7 cellular contexts compared by ENCODE assay signal in genomic region chr1:112854368-112854984, GRCh38.
DNase-seq lines count a peak whose midpoint lies in the region; ATAC-seq and TF ChIP-seq lines count a peak whose summit lies in the region.
"Not testable (repeated sequence)": the region's sequence is repeated elsewhere in the genome, so short reads cannot be mapped to it uniquely, and the experiment has no call there.

No MANE protein-coding gene starts in this region.

- not testable (repeated sequence) for H3K36me3 Mint-ChIP-seq in stimulated activated effector memory CD8-positive, alpha-beta T cell treated with anti-CD3 and anti-CD28 coated beads, Interleukin-12 subunit alpha, Interleukin-12 subunit beta, amount 100 ng/mL, for 72 hours

- H3K4me2 ChIP-seq in osteoblast (ENCODE audit: insufficient read depth, low read length), result peak overlapping the region; percentile 74

- H2AFZ ChIP-seq in osteoblast (ENCODE audit: low read length), result peak overlapping the region; percentile 61

- CTCF ChIA-PET in Panc1 (lab: Charles Lee), result interaction anchor here (1.1 kb wide), 1 partner anchor 218 kb away, joined by 3 read pairs; the partner anchor contains the start of gene LRIG2

- H3K36me3 ChIP-seq in BE2C; Panc1 (ENCODE audit: control insufficient read depth, insufficient read depth, low read length); left ventricle myocardium inferior; osteoblast (ENCODE audit: insufficient read depth, low read length): not testable (repeated sequence)

- H3K4me3 Mint-ChIP-seq in stimulated activated effector memory CD8-positive, alpha-beta T cell treated with anti-CD3 and anti-CD28 coated beads, Interleukin-12 subunit alpha, Interleukin-12 subunit beta, amount 100 ng/mL, for 72 hours, result peak overlapping the region; percentile 11

- not testable (repeated sequence) for H3K4me1 ChIP-seq in BE2C; Panc1 (ENCODE audit: control insufficient read depth, insufficient read depth, low read length); left ventricle myocardium inferior; osteoblast (ENCODE audit: insufficient read depth, low read length)

- H4K20me1 ChIP-seq in osteoblast (ENCODE audit: insufficient read depth, low read length), result not testable (repeated sequence)

- not testable (repeated sequence) for H3K27ac Mint-ChIP-seq in stimulated activated effector memory CD8-positive, alpha-beta T cell treated with anti-CD3 and anti-CD28 coated beads, Interleukin-12 subunit alpha, Interleukin-12 subunit beta, amount 100 ng/mL, for 72 hours

- not testable (repeated sequence) for TF ChIP-seq CTCF in BE2C (IDR thresholded peaks at IDR 0.05; ENCODE audit: low read depth, low read length); Panc1 (IDR thresholded peaks at IDR 0.05); astrocyte of the spinal cord (IDR thresholded peaks at IDR 0.05; ENCODE audit: low read depth, low read length); epithelial cell of esophagus (IDR thresholded peaks at IDR 0.05; ENCODE audit: insufficient read depth, low read depth, low read length, missing control alignments); left ventricle myocardium inferior (IDR thresholded peaks at IDR 0.05; ENCODE audit: borderline replicate concordance); osteoblast (IDR thresholded peaks at IDR 0.05; ENCODE audit: extremely low read depth, low read depth, low read length)

- not testable (repeated sequence) for H3K27me3 ChIP-seq in BE2C; Panc1 (ENCODE audit: control insufficient read depth, insufficient read depth, low read length); osteoblast (ENCODE audit: insufficient read depth, low read length)
- H3K27me3 ChIP-seq in left ventricle myocardium inferior (ENCODE audit: low read depth), result peaks cover 52% of the 10 kb centered on the region

- in situ Hi-C loops in Panc1 (cut with HindIII; ENCODE audit: low pct_unique_long_range_greater_than_20kb, low sequenced_read_pairs); astrocyte of the spinal cord (cut with HindIII; ENCODE audit: low sequenced_read_pairs): not testable (repeated sequence)

- not testable (repeated sequence) for H3K4me1 Mint-ChIP-seq in stimulated activated effector memory CD8-positive, alpha-beta T cell treated with anti-CD3 and anti-CD28 coated beads, Interleukin-12 subunit alpha, Interleukin-12 subunit beta, amount 100 ng/mL, for 72 hours

- H3K4me3 ChIP-seq in BE2C (ENCODE audit: low read depth, low read length) (peak overlapping the region; percentile 46), Panc1 (ENCODE audit: low read depth in 2 of 2, low read length in 2 of 2) (peak overlapping the region; percentile 24 to 43), astrocyte of the spinal cord (ENCODE audit: low read depth, low read length) (peak overlapping the region; percentile 26), epithelial cell of esophagus (ENCODE audit: low read length) (peak overlapping the region; percentile 23), left ventricle myocardium inferior (peak overlapping the region; percentile 58), osteoblast (ENCODE audit: insufficient read depth, low read length) (peak overlapping the region; percentile 63)

- DNase-seq in BE2C, result peak; percentile 29
- DNase-seq in Panc1 (ENCODE audit: low read depth, low spot score); astrocyte of the spinal cord (ENCODE audit: low read depth, low spot score); epithelial cell of esophagus (ENCODE audit: low read depth); left ventricle myocardium inferior; osteoblast (ENCODE audit: insufficient read length, low spot score, missing footprints); stimulated activated effector memory CD8-positive, alpha-beta T cell treated with anti-CD3 and anti-CD28 coated beads, Interleukin-12 subunit alpha, Interleukin-12 subunit beta, amount 100 ng/mL, for 72 hours (ENCODE audit: low spot score in 2 of 2): not testable (repeated sequence)

- ATAC-seq in Panc1; stimulated activated effector memory CD8-positive, alpha-beta T cell treated with anti-CD3 and anti-CD28 coated beads, Interleukin-12 subunit alpha, Interleukin-12 subunit beta, amount 100 ng/mL, for 72 hours: not testable (repeated sequence)

- intact Hi-C loops in Panc1 (cut with micrococcal nuclease; ENCODE audit: unreplicated experiment); left ventricle myocardium inferior (cut with micrococcal nuclease): not testable (repeated sequence)

- not testable (repeated sequence) for H3K9me3 Mint-ChIP-seq in stimulated activated effector memory CD8-positive, alpha-beta T cell treated with anti-CD3 and anti-CD28 coated beads, Interleukin-12 subunit alpha, Interleukin-12 subunit beta, amount 100 ng/mL, for 72 hours

- H3K79me2 ChIP-seq in osteoblast (ENCODE audit: insufficient read depth, low read length), result not testable (repeated sequence)

- not testable (repeated sequence) for BruUV-seq in Panc1 (replicated peaks; lab: Mats Ljungman, UMichigan)

- not testable (repeated sequence) for H3K9me3 ChIP-seq in BE2C; Panc1 (ENCODE audit: control insufficient read depth, insufficient read depth, low read depth, low read length); left ventricle myocardium inferior (replicated peaks); osteoblast (ENCODE audit: low read depth, low read length)

- POLR2A ChIA-PET in Panc1 (lab: Charles Lee), result not testable (repeated sequence)

- not testable (repeated sequence) for H3K27ac ChIP-seq in Panc1 (ENCODE audit: low read length); left ventricle myocardium inferior (replicated peaks); osteoblast (ENCODE audit: low read depth, low read length)
